In genomic region chr11:47768090-47768620, GRCh38 we compare ENCODE assay signal across 8 cellular contexts. TPM values are rescaled to one million over a fixed set of nuclear protein-coding genes. Genes with fewer than 3 reads are reported as not detected.
A peak's percentile ranks its signal among the peaks of the same experiment; 100 is the strongest.
DNase-seq lines count a peak whose midpoint lies in the region; ATAC-seq, FAIRE-seq and TF ChIP-seq lines count a peak whose summit lies in the region.

No MANE protein-coding gene starts in this region.

- H4K20me1 ChIP-seq in Karpas-422 (ENCODE audit: insufficient read depth, low read depth, low read length), result peaks cover 16% of the 10 kb centered on the region; the same call in 1 of the 2 replicates

- H3K9me2 ChIP-seq in Karpas-422 (replicated peaks; ENCODE audit: insufficient read depth, low read length), result no peaks in the 10 kb centered on the region

- DNase-seq in D721Med (ENCODE audit: insufficient read length, low spot score) (peak; percentile 29), Karpas-422 (peak; percentile 70), RPMI8226 (peak; percentile 10), astrocyte of the spinal cord (ENCODE audit: low read depth, low spot score) (peak; percentile 68), hippocampal formation (lab: John Stamatoyannopoulos, UW) (peak; percentile 40 to 72), psoas muscle (peak; percentile 59 to 72)

- ATAC-seq in psoas muscle (peak; percentile 47 to 68 (median 56)), HG02759 (IDR thresholded peaks at IDR 0.05; ENCODE audit: unreplicated experiment) (no peak), HG02981 (IDR thresholded peaks at IDR 0.05; ENCODE audit: unreplicated experiment) (no peak)

- H3K4me1 ChIP-seq in Karpas-422 (ENCODE audit: low read length) (peaks cover 19% of the 10 kb centered on the region), psoas muscle (peaks cover 17% of the 10 kb centered on the region)

- H3K4me2 ChIP-seq in Karpas-422 (ENCODE audit: low read depth, low read length, poor library complexity, severe bottlenecking), result peak overlapping the region; percentile 74

- in situ Hi-C loops in astrocyte of the spinal cord (cut with HindIII; ENCODE audit: low sequenced_read_pairs), result no loop called here

- peak overlapping the region; percentile 73 for H3K4me3 ChIP-seq in Karpas-422 (ENCODE audit: low read length)
- peak overlapping the region; percentile 91 for H3K4me3 ChIP-seq in astrocyte of the spinal cord (ENCODE audit: low read depth, low read length)
- H3K4me3 ChIP-seq in psoas muscle, result peak overlapping the region; percentile 86

- TF ChIP-seq CTCF in D721Med (IDR thresholded peaks at IDR 0.05; ENCODE audit: insufficient read depth, missing control alignments) (no peak), astrocyte of the spinal cord (IDR thresholded peaks at IDR 0.05; ENCODE audit: low read depth, low read length) (peak; percentile 10), psoas muscle (IDR thresholded peaks at IDR 0.05) (no peak)

- 1 to 3% (median 2%) methylated on average over 12 of the region's 12 CpGs for WGBS in psoas muscle, 3 donors

- H3K27ac ChIP-seq in Karpas-422 (ENCODE audit: low read length) (peak overlapping the region; percentile 90), psoas muscle (peak overlapping the region; percentile 99)

- H3K27me3 ChIP-seq in Karpas-422 (ENCODE audit: low read length), result no peaks in the 10 kb centered on the region
- H3K27me3 ChIP-seq in psoas muscle (ENCODE audit: insufficient read depth in 3 of 3, low read length in 2 of 3), result no peaks in the 10 kb centered on the region

- peak overlapping the region; percentile 84 for H3K9ac ChIP-seq in Karpas-422 (ENCODE audit: low read length)

- H2AFZ ChIP-seq in Karpas-422 (ENCODE audit: low read length), result no peak overlapping the region; the same call in 1 of the 2 replicates

- H3K36me3 ChIP-seq in Karpas-422 (ENCODE audit: insufficient read depth, low read length), result peaks cover 21% of the 10 kb centered on the region
- H3K36me3 ChIP-seq in psoas muscle (ENCODE audit: insufficient read depth in 1 of 2, low read depth in 1 of 2), result peaks cover 0 to 18% of the 10 kb centered on the region in 2 donors

- intact Hi-C loops in psoas muscle (cut with DNase I), result loop anchor here (5.0 kb wide), 1 partner anchor 126 kb away; the partner anchor contains the start of gene MTCH2 (in 2 of the 2)

- no peaks in the 10 kb centered on the region for H3K9me3 ChIP-seq in Karpas-422 (ENCODE audit: low read length)
- no peaks in the 10 kb centered on the region for H3K9me3 ChIP-seq in psoas muscle

- no peak for FAIRE-seq in D721Med (lab: Jason Lieb, UNC)

- H3K79me2 ChIP-seq in Karpas-422 (ENCODE audit: low read length), result peaks cover 44% of the 10 kb centered on the region

RNA-seq across cellular contexts. Expression of gene FNBP4, which starts 1.0 kb away (rescaled TPM):
- 61.1 and 120 TPM in 2 replicates for total RNA-seq in Karpas-422 (2014; rRNA removed; shearing (Covaris generic); ENCODE audit: low replicate concordance)
- total RNA-seq in psoas muscle, result 10 to 100 TPM; 27.1 to 40.5 (median 33.9) TPM
- polyA plus RNA-seq in psoas muscle, result 10 to 100 TPM; 14.9 to 58.8 (median 35.3) TPM

RNA-seq across cellular contexts. Expression of gene AGBL2, which starts 53.0 kb away (rescaled TPM):
- total RNA-seq in Karpas-422 (2014; rRNA removed; shearing (Covaris generic); ENCODE audit: low replicate concordance), result 14.3 and 14.9 TPM in 2 replicates
- under 1 TPM in 3 of 4 donors, not detected in 1; 0.15 to 0.76 (median 0.22) TPM for total RNA-seq in psoas muscle
- polyA plus RNA-seq in psoas muscle, result under 1 TPM in 2 of 3 donors, not detected in 1; 0.04 to 0.10 TPM

Comparison
In these comparisons a context has a peak if more than half of its experiments do, and no peak if none do; other contexts are left out.
1. DNase-seq: peak in every context shown above with its lines; median percentile 70 in Karpas-422; 68 in astrocyte of the spinal cord; 66 in psoas muscle; 56 in hippocampal formation; 29 in D721Med; 10 in RPMI8226.
2. ATAC-seq: peak in psoas muscle (4 of 4); none in HG02759 (single experiment) and HG02981 (single experiment).
3. Peak in every context shown above with its lines, with median percentiles within 50 percentile points of each other: H3K4me3 ChIP-seq.